ENCODE assay signal across 1 cellular context in genomic region chr16:11621920-11622651, GRCh38.
TF ChIP-seq lines count a peak whose summit lies in the region.

No MANE protein-coding gene starts in this region.

TF ChIP-seq in HepG2, 621 proteins besides CTCF, POLR2A, EP300 and RAD21 (continued from another document):
- TF ChIP-seq THAP9 (CRISPR knock-in tag; IDR thresholded peaks at IDR 0.05; ENCODE audit: borderline replicate concordance), result peak; percentile 49; the same call in 1 of the 2 replicates
- 0 out of 2 replicates have a peak, but pooled peaks have one; percentile 50 for TF ChIP-seq MTF2 (CRISPR knock-in tag; IDR thresholded peaks at IDR 0.05; ENCODE audit: borderline replicate concordance)
- no peak for TF ChIP-seq ZFP1 (CRISPR knock-in tag; IDR thresholded peaks at IDR 0.05)
